Comparison of ENCODE assay signal across 18 cellular contexts in genomic region chr1:2574350-2574749, GRCh38. TPM values are rescaled to one million over a fixed set of nuclear protein-coding genes. Genes with fewer than 3 reads are reported as not detected.
"Had no signal": no experiment of that assay in that cellular context is flagged by ENCODE, and none has a peak within 500 bp of the region (broad histone marks: within the 10 kb centered on the region; RNA-seq: fewer than 3 reads in every experiment).

No MANE protein-coding gene starts in this region.

- H3K36me3 Mint-ChIP-seq: mesothelial cell of epicardium had no signal

- H3K27ac ChIP-seq: epithelial cell of prostate, lower lobe of right lung, ovary, skin epidermis, thyroid gland had no signal

- ATAC-seq: activated naive CD8-positive, alpha-beta T cell treated with anti-CD3 and anti-CD28 coated beads, Interleukin-2, amount 50 U/mL, for 24 hours; left cardiac atrium; lower lobe of right lung had no signal

- H3K9me3 ChIP-seq: lower lobe of right lung, ovary, thyroid gland had no signal

- H3K27ac Mint-ChIP-seq: activated CD4-positive, alpha-beta memory T cell treated with anti-CD3 and anti-CD28 coated beads for 36 hours; activated naive CD8-positive, alpha-beta T cell treated with anti-CD3 and anti-CD28 coated beads, Interleukin-2, amount 50 U/mL, for 24 hours; mesothelial cell of epicardium had no signal

- H3K27me3 Mint-ChIP-seq: activated CD4-positive, alpha-beta memory T cell treated with anti-CD3 and anti-CD28 coated beads for 36 hours; activated naive CD8-positive, alpha-beta T cell treated with anti-CD3 and anti-CD28 coated beads, Interleukin-2, amount 50 U/mL, for 24 hours had no signal

- H3K9me3 Mint-ChIP-seq: neural crest cell had no signal

- H3K36me3 ChIP-seq: lower lobe of right lung, ovary, thyroid gland had no signal

- H3K4me3 Mint-ChIP-seq: activated CD4-positive, alpha-beta memory T cell treated with anti-CD3 and anti-CD28 coated beads for 36 hours; activated naive CD8-positive, alpha-beta T cell treated with anti-CD3 and anti-CD28 coated beads, Interleukin-2, amount 50 U/mL, for 24 hours; mesothelial cell of epicardium; neural crest cell had no signal

- H3K4me3 ChIP-seq: lower lobe of right lung, ovary, skin epidermis, thyroid gland had no signal

- DNase-seq: activated CD4-positive, alpha-beta memory T cell treated with anti-CD3 and anti-CD28 coated beads for 36 hours; activated CD4-positive, CD25-positive, alpha-beta regulatory T cell treated with anti-CD3 and anti-CD28 coated beads, Interleukin-2, amount 50 U/mL, for 72 hours; activated naive CD4-positive, alpha-beta T cell treated with Interleukin-2 at 50 U/mL for 16 hours; activated naive CD8-positive, alpha-beta T cell treated with anti-CD3 and anti-CD28 coated beads, Interleukin-2, amount 50 U/mL, for 24 hours; effector CD8-positive, alpha-beta T cell; hypothalamus; left cardiac atrium; lower lobe of right lung; ovary; retina; thyroid gland had no signal

- H3K27me3 ChIP-seq: ovary, thyroid gland had no signal

- H3K4me1 Mint-ChIP-seq: neural crest cell had no signal

RNA-seq across cellular contexts. Expression of gene HES5, which starts 44.3 kb away (rescaled TPM):
- total RNA-seq: astrocyte; mesothelial cell of epicardium; myocyte; T-helper 2 cell treated with Interferon-gamma antibody and Interleukin-4, amounts not matched to agents 100 ng/mL and 5 ng/mL, for 36 hours; thyroid gland had no signal

RNA-seq across cellular contexts. Expression of gene MMEL1, which starts 58.5 kb away (rescaled TPM):
- total RNA-seq: astrocyte had no signal
